In the genomic region with DNA sequence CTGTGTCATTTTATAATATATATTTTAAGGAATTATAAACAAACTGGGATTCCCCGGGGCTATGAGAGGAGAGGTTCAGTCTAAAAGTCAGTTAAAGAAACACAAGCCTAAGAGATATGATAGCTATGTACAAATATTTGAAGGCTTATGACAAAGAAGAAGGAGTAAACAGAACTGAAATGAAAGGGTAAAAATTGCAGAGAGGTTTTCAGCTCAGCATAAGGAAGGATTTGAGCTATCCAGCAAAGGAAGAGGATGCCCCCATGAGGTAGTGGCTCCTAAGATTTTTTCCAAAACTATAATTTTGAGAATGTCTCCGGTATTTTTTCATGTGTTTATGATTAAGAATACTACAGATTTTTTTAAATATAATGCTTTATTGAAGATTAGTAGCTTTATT, we compare ENCODE assay signal across 1 cellular context.
TF ChIP-seq lines count a peak whose summit lies in the region.

No MANE protein-coding gene starts in this region.

TF ChIP-seq in HepG2, 621 proteins besides CTCF, POLR2A, EP300 and RAD21:
- TF ChIP-seq, protein P1, sequence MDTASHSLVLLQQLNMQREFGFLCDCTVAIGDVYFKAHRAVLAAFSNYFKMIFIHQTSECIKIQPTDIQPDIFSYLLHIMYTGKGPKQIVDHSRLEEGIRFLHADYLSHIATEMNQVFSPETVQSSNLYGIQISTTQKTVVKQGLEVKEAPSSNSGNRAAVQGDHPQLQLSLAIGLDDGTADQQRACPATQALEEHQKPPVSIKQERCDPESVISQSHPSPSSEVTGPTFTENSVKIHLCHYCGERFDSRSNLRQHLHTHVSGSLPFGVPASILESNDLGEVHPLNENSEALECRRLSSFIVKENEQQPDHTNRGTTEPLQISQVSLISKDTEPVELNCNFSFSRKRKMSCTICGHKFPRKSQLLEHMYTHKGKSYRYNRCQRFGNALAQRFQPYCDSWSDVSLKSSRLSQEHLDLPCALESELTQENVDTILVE (CRISPR knock-in tag; IDR thresholded peaks at IDR 0.05), result no peak
- TF ChIP-seq ISL2 (CRISPR knock-in tag; IDR thresholded peaks at IDR 0.05) (peak; percentile 77), ZNF652 (CRISPR knock-in tag; IDR thresholded peaks at IDR 0.05; ENCODE audit: borderline replicate concordance, low read depth) (peak; percentile 77), FOXP1 (IDR thresholded peaks at IDR 0.05) (no peak), FOXP1 (CRISPR knock-in tag; IDR thresholded peaks at IDR 0.05) (peak; percentile 44; the same call in 1 of the 2 replicates), FOXJ3 (CRISPR knock-in tag; IDR thresholded peaks at IDR 0.05; ENCODE audit: borderline replicate concordance) (peak; percentile 45; the same call in 1 of the 2 replicates), CHCHD3 (CRISPR knock-in tag; IDR thresholded peaks at IDR 0.05) (no peak), STAG1 (CRISPR knock-in tag; IDR thresholded peaks at IDR 0.05) (peak; percentile 51), ATF7-NPFF (CRISPR knock-in tag; IDR thresholded peaks at IDR 0.05; ENCODE audit: low read depth) (no peak), SAP130 (CRISPR knock-in tag; IDR thresholded peaks at IDR 0.05; ENCODE audit: low read depth) (peak; percentile 21; the same call in 1 of the 2 replicates), SIX1 (CRISPR knock-in tag; IDR thresholded peaks at IDR 0.05; ENCODE audit: borderline replicate concordance) (peak; percentile 65; the same call in 1 of the 2 replicates), NCOA2 (CRISPR knock-in tag; IDR thresholded peaks at IDR 0.05) (peak; percentile 34; the same call in 1 of the 2 replicates), SOX13 (IDR thresholded peaks at IDR 0.05) (no peak), SOX13 (CRISPR knock-in tag; conservative IDR thresholded peaks at IDR 0.05 in 1 of 2, IDR thresholded peaks at IDR 0.05 in 1 of 2) (peak in 1 of 2 experiments; percentile 61; a peak in 2 of 4 replicates), FOXA3 (CRISPR knock-in tag; IDR thresholded peaks at IDR 0.05) (peak; percentile 51; the same call in 1 of the 2 replicates), ZNF333 (CRISPR knock-in tag; IDR thresholded peaks at IDR 0.05; ENCODE audit: borderline replicate concordance) (no peak), TP53 (CRISPR knock-in tag; conservative IDR thresholded peaks at IDR 0.05) (no peak), SOX5 (CRISPR knock-in tag; IDR thresholded peaks at IDR 0.05; ENCODE audit: borderline replicate concordance) (peak; percentile 36; the same call in 1 of the 2 replicates), TCF7 (IDR thresholded peaks at IDR 0.05; ENCODE audit: low read depth) (peak; percentile 49; the same call in 1 of the 2 replicates), FOXA1 (IDR thresholded peaks at IDR 0.05) (no peak), FOXA1 (CRISPR knock-in tag; IDR thresholded peaks at IDR 0.05) (peak; percentile 32; the same call in 1 of the 2 replicates), GATAD2A (CRISPR knock-in tag; IDR thresholded peaks at IDR 0.05) (peak; percentile 68), YEATS2 (CRISPR knock-in tag; IDR thresholded peaks at IDR 0.05; ENCODE audit: borderline replicate concordance) (no peak), NFIC (IDR thresholded peaks at IDR 0.05; ENCODE audit: low read length) (peak; percentile 58; the same call in 1 of the 2 replicates)
- TF ChIP-seq, protein P2, sequence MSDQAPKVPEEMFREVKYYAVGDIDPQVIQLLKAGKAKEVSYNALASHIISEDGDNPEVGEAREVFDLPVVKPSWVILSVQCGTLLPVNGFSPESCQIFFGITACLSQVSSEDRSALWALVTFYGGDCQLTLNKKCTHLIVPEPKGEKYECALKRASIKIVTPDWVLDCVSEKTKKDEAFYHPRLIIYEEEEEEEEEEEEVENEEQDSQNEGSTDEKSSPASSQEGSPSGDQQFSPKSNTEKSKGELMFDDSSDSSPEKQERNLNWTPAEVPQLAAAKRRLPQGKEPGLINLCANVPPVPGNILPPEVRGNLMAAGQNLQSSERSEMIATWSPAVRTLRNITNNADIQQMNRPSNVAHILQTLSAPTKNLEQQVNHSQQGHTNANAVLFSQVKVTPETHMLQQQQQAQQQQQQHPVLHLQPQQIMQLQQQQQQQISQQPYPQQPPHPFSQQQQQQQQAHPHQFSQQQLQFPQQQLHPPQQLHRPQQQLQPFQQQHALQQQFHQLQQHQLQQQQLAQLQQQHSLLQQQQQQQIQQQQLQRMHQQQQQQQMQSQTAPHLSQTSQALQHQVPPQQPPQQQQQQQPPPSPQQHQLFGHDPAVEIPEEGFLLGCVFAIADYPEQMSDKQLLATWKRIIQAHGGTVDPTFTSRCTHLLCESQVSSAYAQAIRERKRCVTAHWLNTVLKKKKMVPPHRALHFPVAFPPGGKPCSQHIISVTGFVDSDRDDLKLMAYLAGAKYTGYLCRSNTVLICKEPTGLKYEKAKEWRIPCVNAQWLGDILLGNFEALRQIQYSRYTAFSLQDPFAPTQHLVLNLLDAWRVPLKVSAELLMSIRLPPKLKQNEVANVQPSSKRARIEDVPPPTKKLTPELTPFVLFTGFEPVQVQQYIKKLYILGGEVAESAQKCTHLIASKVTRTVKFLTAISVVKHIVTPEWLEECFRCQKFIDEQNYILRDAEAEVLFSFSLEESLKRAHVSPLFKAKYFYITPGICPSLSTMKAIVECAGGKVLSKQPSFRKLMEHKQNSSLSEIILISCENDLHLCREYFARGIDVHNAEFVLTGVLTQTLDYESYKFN (CRISPR knock-in tag; conservative IDR thresholded peaks at IDR 0.05), result peak; percentile 40; the same call in 1 of the 2 replicates
- TF ChIP-seq, protein P3, sequence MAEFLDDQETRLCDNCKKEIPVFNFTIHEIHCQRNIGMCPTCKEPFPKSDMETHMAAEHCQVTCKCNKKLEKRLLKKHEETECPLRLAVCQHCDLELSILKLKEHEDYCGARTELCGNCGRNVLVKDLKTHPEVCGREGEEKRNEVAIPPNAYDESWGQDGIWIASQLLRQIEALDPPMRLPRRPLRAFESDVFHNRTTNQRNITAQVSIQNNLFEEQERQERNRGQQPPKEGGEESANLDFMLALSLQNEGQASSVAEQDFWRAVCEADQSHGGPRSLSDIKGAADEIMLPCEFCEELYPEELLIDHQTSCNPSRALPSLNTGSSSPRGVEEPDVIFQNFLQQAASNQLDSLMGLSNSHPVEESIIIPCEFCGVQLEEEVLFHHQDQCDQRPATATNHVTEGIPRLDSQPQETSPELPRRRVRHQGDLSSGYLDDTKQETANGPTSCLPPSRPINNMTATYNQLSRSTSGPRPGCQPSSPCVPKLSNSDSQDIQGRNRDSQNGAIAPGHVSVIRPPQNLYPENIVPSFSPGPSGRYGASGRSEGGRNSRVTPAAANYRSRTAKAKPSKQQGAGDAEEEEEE (CRISPR knock-in tag; IDR thresholded peaks at IDR 0.05; ENCODE audit: borderline replicate concordance), result no peak
- TF ChIP-seq, protein P4, sequence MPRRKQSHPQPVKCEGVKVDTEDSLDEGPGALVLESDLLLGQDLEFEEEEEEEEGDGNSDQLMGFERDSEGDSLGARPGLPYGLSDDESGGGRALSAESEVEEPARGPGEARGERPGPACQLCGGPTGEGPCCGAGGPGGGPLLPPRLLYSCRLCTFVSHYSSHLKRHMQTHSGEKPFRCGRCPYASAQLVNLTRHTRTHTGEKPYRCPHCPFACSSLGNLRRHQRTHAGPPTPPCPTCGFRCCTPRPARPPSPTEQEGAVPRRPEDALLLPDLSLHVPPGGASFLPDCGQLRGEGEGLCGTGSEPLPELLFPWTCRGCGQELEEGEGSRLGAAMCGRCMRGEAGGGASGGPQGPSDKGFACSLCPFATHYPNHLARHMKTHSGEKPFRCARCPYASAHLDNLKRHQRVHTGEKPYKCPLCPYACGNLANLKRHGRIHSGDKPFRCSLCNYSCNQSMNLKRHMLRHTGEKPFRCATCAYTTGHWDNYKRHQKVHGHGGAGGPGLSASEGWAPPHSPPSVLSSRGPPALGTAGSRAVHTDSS (CRISPR knock-in tag; conservative IDR thresholded peaks at IDR 0.05), result no peak
- TF ChIP-seq, protein P5, sequence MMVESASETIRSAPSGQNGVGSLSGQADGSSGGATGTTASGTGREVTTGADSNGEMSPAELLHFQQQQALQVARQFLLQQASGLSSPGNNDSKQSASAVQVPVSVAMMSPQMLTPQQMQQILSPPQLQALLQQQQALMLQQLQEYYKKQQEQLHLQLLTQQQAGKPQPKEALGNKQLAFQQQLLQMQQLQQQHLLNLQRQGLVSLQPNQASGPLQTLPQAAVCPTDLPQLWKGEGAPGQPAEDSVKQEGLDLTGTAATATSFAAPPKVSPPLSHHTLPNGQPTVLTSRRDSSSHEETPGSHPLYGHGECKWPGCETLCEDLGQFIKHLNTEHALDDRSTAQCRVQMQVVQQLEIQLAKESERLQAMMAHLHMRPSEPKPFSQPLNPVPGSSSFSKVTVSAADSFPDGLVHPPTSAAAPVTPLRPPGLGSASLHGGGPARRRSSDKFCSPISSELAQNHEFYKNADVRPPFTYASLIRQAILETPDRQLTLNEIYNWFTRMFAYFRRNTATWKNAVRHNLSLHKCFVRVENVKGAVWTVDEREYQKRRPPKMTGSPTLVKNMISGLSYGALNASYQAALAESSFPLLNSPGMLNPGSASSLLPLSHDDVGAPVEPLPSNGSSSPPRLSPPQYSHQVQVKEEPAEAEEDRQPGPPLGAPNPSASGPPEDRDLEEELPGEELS (CRISPR knock-in tag; IDR thresholded peaks at IDR 0.05), result 0 out of 2 replicates have a peak, but pooled peaks have one; percentile 13
- TF ChIP-seq, protein P6, sequence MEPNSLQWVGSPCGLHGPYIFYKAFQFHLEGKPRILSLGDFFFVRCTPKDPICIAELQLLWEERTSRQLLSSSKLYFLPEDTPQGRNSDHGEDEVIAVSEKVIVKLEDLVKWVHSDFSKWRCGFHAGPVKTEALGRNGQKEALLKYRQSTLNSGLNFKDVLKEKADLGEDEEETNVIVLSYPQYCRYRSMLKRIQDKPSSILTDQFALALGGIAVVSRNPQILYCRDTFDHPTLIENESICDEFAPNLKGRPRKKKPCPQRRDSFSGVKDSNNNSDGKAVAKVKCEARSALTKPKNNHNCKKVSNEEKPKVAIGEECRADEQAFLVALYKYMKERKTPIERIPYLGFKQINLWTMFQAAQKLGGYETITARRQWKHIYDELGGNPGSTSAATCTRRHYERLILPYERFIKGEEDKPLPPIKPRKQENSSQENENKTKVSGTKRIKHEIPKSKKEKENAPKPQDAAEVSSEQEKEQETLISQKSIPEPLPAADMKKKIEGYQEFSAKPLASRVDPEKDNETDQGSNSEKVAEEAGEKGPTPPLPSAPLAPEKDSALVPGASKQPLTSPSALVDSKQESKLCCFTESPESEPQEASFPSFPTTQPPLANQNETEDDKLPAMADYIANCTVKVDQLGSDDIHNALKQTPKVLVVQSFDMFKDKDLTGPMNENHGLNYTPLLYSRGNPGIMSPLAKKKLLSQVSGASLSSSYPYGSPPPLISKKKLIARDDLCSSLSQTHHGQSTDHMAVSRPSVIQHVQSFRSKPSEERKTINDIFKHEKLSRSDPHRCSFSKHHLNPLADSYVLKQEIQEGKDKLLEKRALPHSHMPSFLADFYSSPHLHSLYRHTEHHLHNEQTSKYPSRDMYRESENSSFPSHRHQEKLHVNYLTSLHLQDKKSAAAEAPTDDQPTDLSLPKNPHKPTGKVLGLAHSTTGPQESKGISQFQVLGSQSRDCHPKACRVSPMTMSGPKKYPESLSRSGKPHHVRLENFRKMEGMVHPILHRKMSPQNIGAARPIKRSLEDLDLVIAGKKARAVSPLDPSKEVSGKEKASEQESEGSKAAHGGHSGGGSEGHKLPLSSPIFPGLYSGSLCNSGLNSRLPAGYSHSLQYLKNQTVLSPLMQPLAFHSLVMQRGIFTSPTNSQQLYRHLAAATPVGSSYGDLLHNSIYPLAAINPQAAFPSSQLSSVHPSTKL (CRISPR knock-in tag; IDR thresholded peaks at IDR 0.05), result peak; percentile 40; the same call in 1 of the 2 replicates
TF ChIP-seq in HepG2: peak in this region for 18.
